Comparison of ENCODE assay signal across 16 cellular contexts in genomic region chr4:169665039-169665732, GRCh38. TPM values are rescaled to one million over a fixed set of nuclear protein-coding genes. Genes with fewer than 3 reads are reported as not detected.
DNase-seq lines count a peak whose midpoint lies in the region; ATAC-seq and TF ChIP-seq lines count a peak whose summit lies in the region.
"Had no signal": no experiment of that assay in that cellular context is flagged by ENCODE, and none has a peak within 500 bp of the region (broad histone marks: within the 10 kb centered on the region; RNA-seq: fewer than 3 reads in every experiment).

No MANE protein-coding gene starts in this region.

- no peaks in the 10 kb centered on the region for H3K27me3 ChIP-seq in mesenchymal stem cell (ENCODE audit: control insufficient read depth in 1 of 2, insufficient read depth in 1 of 2, low read length in 2 of 2)
- H3K27me3 ChIP-seq in brain microvascular endothelial cell (replicated peaks): no peaks in the 10 kb centered on the region
- H3K27me3 ChIP-seq: neural progenitor cell, sigmoid colon had no signal

- DNase-seq in Calu3: no peak
- DNase-seq in activated T-helper 2 cell treated with anti-CD3 and anti-CD28 coated beads, Interferon-gamma antibody, Interleukin-2, Interleukin-4, amounts not matched to agents 10 μg/mL and 5 μg/mL and 100 μg/mL, durations not matched to agents 14 hours and 24 hours and 36 hours (ENCODE audit: low spot score): no peak
- DNase-seq in mesenchymal stem cell: no peak
- no peak for DNase-seq in brain microvascular endothelial cell
- DNase-seq in caudate nucleus (lab: John Stamatoyannopoulos, UW): no peak
- no peak for DNase-seq in NCI-H2081 (lab: John Stamatoyannopoulos, UW)
- DNase-seq: activated CD8-positive, alpha-beta memory T cell treated with anti-CD3 and anti-CD28 coated beads, Interleukin-2, amount 50 U/mL, for 48 hours; left ventricle myocardium superior; NCI-H2029 treated with DMSO at 0.1 percent for 48 hours; sigmoid colon; stimulated activated CD4-positive, alpha-beta T cell treated with anti-CD3 and anti-CD28 coated beads, Interleukin-4, amount 100 ng/mL, for 24 hours; WERI-Rb-1 had no signal

- no peak overlapping the region for H2BK15ac ChIP-seq in mesenchymal stem cell (ENCODE audit: low read depth, poor library complexity, severe bottlenecking)

- H3K9ac ChIP-seq in mesenchymal stem cell (ENCODE audit: low read length): peak overlapping the region; percentile 62
- H3K9ac ChIP-seq: neural progenitor cell had no signal

- peak; percentile 33 for ATAC-seq in GM21423 (IDR thresholded peaks at IDR 0.05; ENCODE audit: unreplicated experiment)
- no peak for ATAC-seq in HG02840 (IDR thresholded peaks at IDR 0.05; ENCODE audit: low FRiP score, unreplicated experiment)
- ATAC-seq: left ventricle myocardium superior had no signal

- H3K23ac ChIP-seq in mesenchymal stem cell (ENCODE audit: low read length in 2 of 2): no peak overlapping the region

- H3K4me3 Mint-ChIP-seq in Calu3 (ENCODE audit: low read depth, unreplicated experiment): peak overlapping the region; percentile 37
- peak overlapping the region; percentile 38 for H3K4me3 Mint-ChIP-seq in activated T-helper 2 cell treated with anti-CD3 and anti-CD28 coated beads, Interferon-gamma antibody, Interleukin-2, Interleukin-4, amounts not matched to agents 10 μg/mL and 5 μg/mL and 100 μg/mL, durations not matched to agents 14 hours and 24 hours and 36 hours (ENCODE audit: low read depth)
- H3K4me3 Mint-ChIP-seq: dendritic cell treated with granulocyte-macrophage colony-stimulating factor and Interleukin-4, amounts not matched to agents 40 ng/mL and 50 ng/mL, for 4 days; neural progenitor cell had no signal

- no peak overlapping the region for H2AFZ ChIP-seq in mesenchymal stem cell (ENCODE audit: low read depth, low read length)
- H2AFZ ChIP-seq: neural progenitor cell had no signal

- H3K27ac ChIP-seq in mesenchymal stem cell (ENCODE audit: low read length, poor library complexity, severe bottlenecking): no peak overlapping the region
- H3K27ac ChIP-seq in brain microvascular endothelial cell: no peak overlapping the region
- H3K27ac ChIP-seq in caudate nucleus (ENCODE audit: low read depth, low read length): no peak overlapping the region
- H3K27ac ChIP-seq: neural progenitor cell, WERI-Rb-1 had no signal

- no peak overlapping the region for H2AK5ac ChIP-seq in mesenchymal stem cell (ENCODE audit: low read length, severe bottlenecking)

- H3K4ac ChIP-seq in mesenchymal stem cell (ENCODE audit: low read depth in 1 of 2, low read length in 2 of 2): no peak overlapping the region

- H3K79me1 ChIP-seq in mesenchymal stem cell (replicated peaks; ENCODE audit: low read length, poor library complexity, severe bottlenecking): peaks cover 9% of the 10 kb centered on the region

- H3K4me2 ChIP-seq in mesenchymal stem cell (ENCODE audit: low read length, poor library complexity, severe bottlenecking): no peak overlapping the region
- H3K4me2 ChIP-seq: neural progenitor cell had no signal

- no peak overlapping the region for H2BK5ac ChIP-seq in mesenchymal stem cell (ENCODE audit: low read depth, low read length, poor library complexity, severe bottlenecking)

- H3K4me1 ChIP-seq in mesenchymal stem cell (ENCODE audit: control insufficient read depth, insufficient read depth, low read depth, low read length): peaks cover 1% of the 10 kb centered on the region

- H3K4me3 ChIP-seq in mesenchymal stem cell (ENCODE audit: insufficient read depth in 1 of 2, low read depth in 1 of 2, low read length in 2 of 2) (peak overlapping the region in 1 of 2 experiments; percentile 31), brain microvascular endothelial cell (ENCODE audit: low read depth, low read length) (no peak overlapping the region)
- H3K4me3 ChIP-seq: neural progenitor cell, sigmoid colon had no signal

- 50% methylated on average over 2 of the region's 2 CpGs for WGBS in mesenchymal stem cell

- in situ Hi-C loops in brain microvascular endothelial cell (cut with HindIII; ENCODE audit: low pct_ligation_motif_present, low sequenced_read_pairs): no loop called here

- CTCF ChIA-PET in Calu3 (lab: Charles Lee): interaction anchor here (1.8 kb wide), 1 partner anchor 52 kb away, joined by 5 read pairs; the partner anchor contains the start of gene NEK1

- no peak overlapping the region for H2BK120ac ChIP-seq in mesenchymal stem cell (ENCODE audit: low read depth, low read length)

- peaks cover 27% of the 10 kb centered on the region for H3K36me3 Mint-ChIP-seq in Calu3 (ENCODE audit: insufficient read depth, unreplicated experiment)
- peaks cover 40% of the 10 kb centered on the region for H3K36me3 Mint-ChIP-seq in activated T-helper 2 cell treated with anti-CD3 and anti-CD28 coated beads, Interferon-gamma antibody, Interleukin-2, Interleukin-4, amounts not matched to agents 10 μg/mL and 5 μg/mL and 100 μg/mL, durations not matched to agents 14 hours and 24 hours and 36 hours (ENCODE audit: low read depth)

- peaks cover 0 to 7% of the 10 kb centered on the region in 2 experiments for H3K36me3 ChIP-seq in mesenchymal stem cell (ENCODE audit: control insufficient read depth in 1 of 2, insufficient read depth in 2 of 2, low read depth in 1 of 2, low read length in 2 of 2)
- no peaks in the 10 kb centered on the region for H3K36me3 ChIP-seq in brain microvascular endothelial cell (replicated peaks)
- H3K36me3 ChIP-seq: sigmoid colon had no signal

- H3K27me3 Mint-ChIP-seq in Calu3 (ENCODE audit: unreplicated experiment): no peaks in the 10 kb centered on the region
- no peaks in the 10 kb centered on the region for H3K27me3 Mint-ChIP-seq in activated T-helper 2 cell treated with anti-CD3 and anti-CD28 coated beads, Interferon-gamma antibody, Interleukin-2, Interleukin-4, amounts not matched to agents 10 μg/mL and 5 μg/mL and 100 μg/mL, durations not matched to agents 14 hours and 24 hours and 36 hours (ENCODE audit: low read depth)
- H3K27me3 Mint-ChIP-seq: dendritic cell treated with granulocyte-macrophage colony-stimulating factor and Interleukin-4, amounts not matched to agents 40 ng/mL and 50 ng/mL, for 4 days had no signal

- H3K4me1 Mint-ChIP-seq in Calu3 (ENCODE audit: low read depth, unreplicated experiment): peaks cover 26% of the 10 kb centered on the region
- H3K4me1 Mint-ChIP-seq in activated T-helper 2 cell treated with anti-CD3 and anti-CD28 coated beads, Interferon-gamma antibody, Interleukin-2, Interleukin-4, amounts not matched to agents 10 μg/mL and 5 μg/mL and 100 μg/mL, durations not matched to agents 14 hours and 24 hours and 36 hours (ENCODE audit: low read depth): peaks cover 30% of the 10 kb centered on the region

- no peak overlapping the region for H3K18ac ChIP-seq in mesenchymal stem cell (ENCODE audit: low read depth in 1 of 2, low read length in 2 of 2)

- H3K9me3 ChIP-seq in mesenchymal stem cell (ENCODE audit: control insufficient read depth, low read length): no peaks in the 10 kb centered on the region
- H3K9me3 ChIP-seq: sigmoid colon had no signal

- no peak overlapping the region for H3K27ac Mint-ChIP-seq in Calu3 (ENCODE audit: unreplicated experiment)
- H3K27ac Mint-ChIP-seq in activated T-helper 2 cell treated with anti-CD3 and anti-CD28 coated beads, Interferon-gamma antibody, Interleukin-2, Interleukin-4, amounts not matched to agents 10 μg/mL and 5 μg/mL and 100 μg/mL, durations not matched to agents 14 hours and 24 hours and 36 hours: peak overlapping the region; percentile 17
- H3K27ac Mint-ChIP-seq: dendritic cell treated with granulocyte-macrophage colony-stimulating factor and Interleukin-4, amounts not matched to agents 40 ng/mL and 50 ng/mL, for 4 days; neural progenitor cell had no signal

- no peak overlapping the region for H4K91ac ChIP-seq in mesenchymal stem cell (ENCODE audit: low read length)

- no TSS peak for BruUV-seq in Calu3 (replicated peaks; lab: Mats Ljungman, UMichigan)

- no peak overlapping the region for H4K8ac ChIP-seq in mesenchymal stem cell (ENCODE audit: low read length)

- TF ChIP-seq CTCF in Calu3 (IDR thresholded peaks at IDR 0.05; ENCODE audit: unreplicated experiment): no peak
- TF ChIP-seq CTCF in brain microvascular endothelial cell (IDR thresholded peaks at IDR 0.05; ENCODE audit: low read depth, low read length, missing control alignments): no peak

- intact Hi-C loops in Calu3 (cut with micrococcal nuclease; ENCODE audit: unreplicated experiment): no loop called here
- intact Hi-C loops in activated T-helper 2 cell treated with anti-CD3 and anti-CD28 coated beads, Interferon-gamma antibody, Interleukin-2, Interleukin-4, amounts not matched to agents 10 μg/mL and 5 μg/mL and 100 μg/mL, durations not matched to agents 14 hours and 24 hours and 36 hours (cut with micrococcal nuclease): loop anchor here (1.0 to 5.0 kb wide), 2 partner anchors 37 to 361 kb away; partner anchors contain the start of gene MFAP3L

- H2BK12ac ChIP-seq in mesenchymal stem cell (ENCODE audit: low read length in 2 of 2): no peak overlapping the region

- H3K14ac ChIP-seq in mesenchymal stem cell (ENCODE audit: low read length in 2 of 2): no peak overlapping the region

- H3K9me3 Mint-ChIP-seq in Calu3 (ENCODE audit: low read depth, unreplicated experiment): no peaks in the 10 kb centered on the region
- no peaks in the 10 kb centered on the region for H3K9me3 Mint-ChIP-seq in activated T-helper 2 cell treated with anti-CD3 and anti-CD28 coated beads, Interferon-gamma antibody, Interleukin-2, Interleukin-4, amounts not matched to agents 10 μg/mL and 5 μg/mL and 100 μg/mL, durations not matched to agents 14 hours and 24 hours and 36 hours
- H3K9me3 Mint-ChIP-seq: dendritic cell treated with granulocyte-macrophage colony-stimulating factor and Interleukin-4, amounts not matched to agents 40 ng/mL and 50 ng/mL, for 4 days had no signal

RNA-seq across cellular contexts. Expression of gene CLCN3, which starts 44.8 kb away (rescaled TPM):
- total RNA-seq in Calu3 (2022): 55.7 and 57.8 TPM in 2 replicates
- total RNA-seq in activated T-helper 2 cell treated with anti-CD3 and anti-CD28 coated beads, Interferon-gamma antibody, Interleukin-2, Interleukin-4, amounts not matched to agents 10 μg/mL and 5 μg/mL and 100 μg/mL, durations not matched to agents 14 hours and 24 hours and 36 hours: 23.8 and 25.6 TPM in 2 replicates
- 48.6 TPM for polyA plus RNA-seq in mesenchymal stem cell (2013, experiment 1 of 2)
- polyA plus RNA-seq in mesenchymal stem cell (2013, experiment 2 of 2): 46.9 TPM

RNA-seq across cellular contexts. Expression of gene NEK1, which starts 52.8 kb away (rescaled TPM):
- 5.8 and 6.0 TPM in 2 replicates for total RNA-seq in Calu3 (2022)
- 9.4 and 11.1 TPM in 2 replicates for total RNA-seq in activated T-helper 2 cell treated with anti-CD3 and anti-CD28 coated beads, Interferon-gamma antibody, Interleukin-2, Interleukin-4, amounts not matched to agents 10 μg/mL and 5 μg/mL and 100 μg/mL, durations not matched to agents 14 hours and 24 hours and 36 hours
- 7.6 TPM for polyA plus RNA-seq in mesenchymal stem cell (2013, experiment 1 of 2)
- polyA plus RNA-seq in mesenchymal stem cell (2013, experiment 2 of 2): 8.3 TPM
